ENCODE assay signal across 11 cellular contexts in genomic region chr19:15323496-15324235, GRCh38. TPM values are rescaled to one million over a fixed set of nuclear protein-coding genes. Genes with fewer than 3 reads are reported as not detected.
A peak's percentile ranks its signal among the peaks of the same experiment; 100 is the strongest.
DNase-seq lines count a peak whose midpoint lies in the region; ATAC-seq, FAIRE-seq and TF ChIP-seq lines count a peak whose summit lies in the region.
"Had no signal": no experiment of that assay in that cellular context is flagged by ENCODE, and none has a peak within 500 bp of the region (broad histone marks: within the 10 kb centered on the region; RNA-seq: fewer than 3 reads in every experiment).

No MANE protein-coding gene starts in this region.

- H4K8ac ChIP-seq in H1 (ENCODE audit: extremely low read depth, insufficient read depth, low read length), result no peak overlapping the region

- no peak overlapping the region for H2AK5ac ChIP-seq in H1 (ENCODE audit: low read depth, low read length)

- no peak for FAIRE-seq in H1 (lab: Jason Lieb, UNC)

- TF ChIP-seq RAD21 in H1 (IDR thresholded peaks at IDR 0.05 in 1 of 2, conservative IDR thresholded peaks at IDR 0.05 in 1 of 2; ENCODE audit: low read depth in 2 of 2, low read length in 2 of 2), result no peak

- no peak overlapping the region for H3K18ac ChIP-seq in H1 (ENCODE audit: extremely low read depth, low read length)

- H3K9ac ChIP-seq in H1 (replicated peaks in 1 of 4; ENCODE audit: extremely low read depth in 1 of 4, low read depth in 3 of 4, low read length in 3 of 4), result no peak overlapping the region; a peak in 1 of 7 replicates
- peak overlapping the region; percentile 4 for H3K9ac ChIP-seq in muscle layer of colon (ENCODE audit: low read length)

- no peaks in the 10 kb centered on the region for H3K23me2 ChIP-seq in H1 (ENCODE audit: low read depth, low read length)

- peak; percentile 62 for ATAC-seq in Right ventricle myocardium inferior

- no peak overlapping the region for H2AFZ ChIP-seq in H1 (ENCODE audit: low read length)

- POLR2A ChIA-PET in H1 (lab: Charles Lee; ENCODE audit: partially characterized antibody), result interaction anchor here (0.9 to 2.1 kb wide), 6 partner anchors 10 to 143 kb away, joined by 3 to 6 read pairs (median 4); partner anchors contain the start of gene AKAP8

- H3K9me3 ChIP-seq in H1 (ENCODE audit: insufficient read depth in 2 of 2, low read depth in 1 of 2, low read length in 1 of 2), result no peaks in the 10 kb centered on the region
- no peaks in the 10 kb centered on the region for H3K9me3 ChIP-seq in muscle layer of colon (ENCODE audit: low read length)

- no peak overlapping the region for H3K56ac ChIP-seq in H1 (replicated peaks; ENCODE audit: insufficient read length, low read depth, low read length)

- no peak overlapping the region for H2BK20ac ChIP-seq in H1 (ENCODE audit: low read length)

- no peak overlapping the region for H4K91ac ChIP-seq in H1 (replicated peaks; ENCODE audit: insufficient read length, low read length)

- no peak overlapping the region for H4K5ac ChIP-seq in H1 (ENCODE audit: insufficient read length, low read depth, low read length)

- H3K4me3 ChIP-seq in H1 (ENCODE audit: extremely low read depth in 1 of 4, insufficient read depth in 2 of 4, low read depth in 3 of 4, low read length in 4 of 4) (no peak overlapping the region), muscle layer of colon (ENCODE audit: low read depth in 1 of 2, low read length in 2 of 2) (no peak overlapping the region)
- H3K4me3 ChIP-seq: SK-N-MC had no signal

- H2BK120ac ChIP-seq in H1 (replicated peaks; ENCODE audit: low read depth, low read length), result no peak overlapping the region

- H3K14ac ChIP-seq in H1 (ENCODE audit: insufficient read length), result no peak overlapping the region

- intact Hi-C loops in Right ventricle myocardium inferior (cut with DNase I) (loop anchor here (2.0 kb wide), 1 partner anchor 31 kb away; no protein-coding TSS in a partner anchor), cardiac septum (cut with DNase I) (no loop called here)

- CTCF ChIA-PET in H1 (lab: Charles Lee; ENCODE audit: partially characterized antibody), result interaction anchor here (1.5 to 2.2 kb wide), 3 partner anchors 20 to 59 kb away, joined by 3 to 7 read pairs (median 6); no protein-coding TSS in a partner anchor

- no peak for TF ChIP-seq POLR2A in H1 (IDR thresholded peaks at IDR 0.05; ENCODE audit: control extremely low read depth in 1 of 2, low read depth in 2 of 2, low read length in 2 of 2)

- WGBS in H1 (ENCODE audit: extremely low coverage in 1 of 2, insufficient coverage in 1 of 2, insufficient read length in 1 of 2, insufficient replicate concordance in 2 of 2, low coverage in 1 of 2, low lambda C conversion rate in 2 of 2, missing lambda C conversion rate in 1 of 2), 2 experiments, result 83% methylated on average over 5 of the region's 5 CpGs; no CpG with 5 or more reads in 1 of the 2 experiments

- DNase-seq in Right ventricle myocardium inferior (ENCODE audit: missing footprints) (no peak), cardiac septum (ENCODE audit: low spot score) (no peak), H1 (ENCODE audit: low read depth in 1 of 2, low spot score in 2 of 2) (no peak), COLO668 (lab: John Stamatoyannopoulos, UW; ENCODE audit: unreplicated experiment) (no peak), cerebellar nuclear complex (lab: John Stamatoyannopoulos, UW) (no peak), NCI-H2227 treated with DMSO at 0.1 percent for 48 hours (lab: John Stamatoyannopoulos, UW) (no peak), NCI-H510A treated with DMSO at 0.1 percent for 48 hours (lab: John Stamatoyannopoulos, UW) (no peak)
- DNase-seq: DMS153, foreskin melanocyte had no signal

- TF ChIP-seq CTCF in H1 (IDR thresholded peaks at IDR 0.05; ENCODE audit: control extremely low read depth in 1 of 3, insufficient read depth in 1 of 3, low read depth in 1 of 3, low read length in 3 of 3), result no peak

- H3K4me2 ChIP-seq in H1 (ENCODE audit: insufficient read depth in 1 of 2, low read depth in 2 of 2, low read length in 2 of 2), result no peak overlapping the region

- no peak for TF ChIP-seq EP300 in H1 (IDR thresholded peaks at IDR 0.05; ENCODE audit: borderline replicate concordance in 1 of 2, low read depth in 2 of 2, low read length in 2 of 2)

- H2BK12ac ChIP-seq in H1 (ENCODE audit: low read depth, low read length), result no peak overlapping the region

- H3K36me3 ChIP-seq in H1 (ENCODE audit: control insufficient read depth in 2 of 4, insufficient read depth in 4 of 4, low read length in 3 of 4) (no peaks in the 10 kb centered on the region), muscle layer of colon (ENCODE audit: insufficient read depth, low read length) (no peaks in the 10 kb centered on the region)

- no peak overlapping the region for H3K23ac ChIP-seq in H1 (ENCODE audit: insufficient read length)

- H3K4me1 ChIP-seq in H1 (replicated peaks in 1 of 4; ENCODE audit: control insufficient read depth in 3 of 4, insufficient read depth in 4 of 4, low read length in 3 of 4), result peaks cover 0 to 18% (median 7%) of the 10 kb centered on the region in 4 experiments
- peaks cover 79% of the 10 kb centered on the region for H3K4me1 ChIP-seq in muscle layer of colon (ENCODE audit: insufficient read depth, low read length)

- H2BK5ac ChIP-seq in H1 (ENCODE audit: low read depth, low read length), result no peak overlapping the region; the same call in 1 of the 2 replicates

- H3K27ac ChIP-seq in H1 (ENCODE audit: low read depth, low read length) (no peak overlapping the region), muscle layer of colon (ENCODE audit: low read depth, low read length) (no peak overlapping the region)
- H3K27ac ChIP-seq: SK-N-MC had no signal

- no peak overlapping the region for H2BK15ac ChIP-seq in H1 (ENCODE audit: low read length)

- H3K79me2 ChIP-seq in H1 (ENCODE audit: control insufficient read depth in 1 of 2, insufficient read depth in 2 of 2, low read length in 2 of 2), result peaks cover 92 to 98% of the 10 kb centered on the region in 2 experiments

- H3K4ac ChIP-seq in H1 (replicated peaks; ENCODE audit: insufficient read length, low read depth, low read length), result no peak overlapping the region

- H4K20me1 ChIP-seq in H1 (replicated peaks in 1 of 2; ENCODE audit: control insufficient read depth in 1 of 2, insufficient read depth in 2 of 2, low read length in 2 of 2), result peaks cover 60 to 70% of the 10 kb centered on the region in 2 experiments

- H3K79me1 ChIP-seq in H1 (ENCODE audit: low read depth, low read length), result peaks cover 10% of the 10 kb centered on the region

- H3K27me3 ChIP-seq in H1 (replicated peaks in 1 of 4; ENCODE audit: control insufficient read depth in 3 of 4, extremely low read depth in 1 of 4, insufficient read depth in 3 of 4, low read length in 3 of 4), result no peaks in the 10 kb centered on the region
- H3K27me3 ChIP-seq in muscle layer of colon (ENCODE audit: control insufficient read depth in 1 of 2, insufficient read depth in 2 of 2, low read length in 2 of 2), result no peaks in the 10 kb centered on the region

TF ChIP-seq in H1, 55 proteins besides CTCF, POLR2A, EP300 and RAD21:
- no peak for TF ChIP-seq MAX (IDR thresholded peaks at IDR 0.05)
- TF ChIP-seq CEBPB (IDR thresholded peaks at IDR 0.05; ENCODE audit: low read depth, low read length), result no peak
- peak; percentile 88; the same call in 1 of the 2 replicates for TF ChIP-seq KDM1A (IDR thresholded peaks at IDR 0.05; ENCODE audit: borderline replicate concordance, low read length)
- TF ChIP-seq TCF12 (IDR thresholded peaks at IDR 0.05; ENCODE audit: low read depth, low read length), result no peak
- no peak for TF ChIP-seq TBP (IDR thresholded peaks at IDR 0.05; ENCODE audit: low read depth, low read length)
TF ChIP-seq in H1: peak in this region for 1.

RNA-seq across cellular contexts. Expression of gene BRD4, which starts 8.7 kb away (rescaled TPM):
- 56.5 TPM for total RNA-seq in Right ventricle myocardium inferior
- 72.3 TPM for total RNA-seq in cardiac septum
- total RNA-seq in H1 (2021; fragmentation: NEBNext Ultra II Directional; extraction: Animal tissue kit (Norgen Biotek cat#: 25700)), result 144 and 146 TPM in 2 replicates
- 14.1 and 17.6 TPM in 2 replicates for polyA plus RNA-seq in H1 (2011; rRNA removed)
- polyA plus RNA-seq in H1 (2011; cell fraction: cytosol; rRNA removed), result 9.1 TPM
- polyA plus RNA-seq in H1 (2011; cell fraction: nucleus; rRNA removed), result 44.8 TPM
- 76.6 to 103 TPM (median 93.2 TPM) in 4 replicates for polyA plus RNA-seq in H1 (2012, experiment 1 of 2)
- 35.4 TPM for polyA plus RNA-seq in H1 (2012, experiment 2 of 2)
- polyA plus RNA-seq in H1 (2013, experiment 1 of 2), result 77.1 TPM
- polyA plus RNA-seq in H1 (2013, experiment 2 of 2), result 72.4 TPM
- 26.9 and 36.3 TPM in 2 replicates for polyA minus RNA-seq in H1 (2011; rRNA and poly(A)+ RNA removed)
- 44.7 TPM for polyA minus RNA-seq in H1 (2011; cell fraction: cytosol; rRNA and poly(A)+ RNA removed)
- polyA minus RNA-seq in H1 (2011; cell fraction: nucleus; rRNA and poly(A)+ RNA removed), result 77.2 TPM

RNA-seq across cellular contexts. Expression of gene AKAP8, which starts 55.9 kb away (rescaled TPM):
- total RNA-seq in Right ventricle myocardium inferior (19.8 TPM), cardiac septum (19.2 TPM)
- total RNA-seq in H1 (2021; fragmentation: NEBNext Ultra II Directional; extraction: Animal tissue kit (Norgen Biotek cat#: 25700)), result 41.0 and 41.3 TPM in 2 replicates
- polyA plus RNA-seq in H1 (2011; rRNA removed), result 17.0 and 20.8 TPM in 2 replicates
- polyA plus RNA-seq in H1 (2011; cell fraction: cytosol; rRNA removed), result 21.3 TPM
- 40.5 TPM for polyA plus RNA-seq in H1 (2011; cell fraction: nucleus; rRNA removed)
- polyA plus RNA-seq in H1 (2012, experiment 1 of 2), result 21.9 to 26.0 TPM (median 24.2 TPM) in 4 replicates
- polyA plus RNA-seq in H1 (2012, experiment 2 of 2), result 9.4 TPM
- 18.7 TPM for polyA plus RNA-seq in H1 (2013, experiment 1 of 2)
- 18.2 TPM for polyA plus RNA-seq in H1 (2013, experiment 2 of 2)
- 10.3 and 11.2 TPM in 2 replicates for polyA minus RNA-seq in H1 (2011; rRNA and poly(A)+ RNA removed)
- 16.2 TPM for polyA minus RNA-seq in H1 (2011; cell fraction: cytosol; rRNA and poly(A)+ RNA removed)
- 15.7 TPM for polyA minus RNA-seq in H1 (2011; cell fraction: nucleus; rRNA and poly(A)+ RNA removed)
